In genomic region chr4:15469402-15470148, GRCh38 we compare ENCODE assay signal across 1 cellular context.
TF ChIP-seq lines count a peak whose summit lies in the region.

Gene CC2D2A, plus strand, starts transcription at chr4:15469882. Its CDS starts 6,051 bp downstream, at chr4:15475933.

TF ChIP-seq in IMR-90, 13 proteins besides CTCF, POLR2A, EP300 and RAD21:
- no peak for TF ChIP-seq MAZ (IDR thresholded peaks at IDR 0.05; ENCODE audit: borderline replicate concordance, low read depth, low read length)
- peak; percentile 65; the same call in 1 of the 2 replicates for TF ChIP-seq MXI1 (IDR thresholded peaks at IDR 0.05; ENCODE audit: borderline replicate concordance, low read depth, low read length)
